16 cellular contexts compared by ENCODE assay signal in genomic region chr13:44790289-44790688, GRCh38.
"Had no signal": no experiment of that assay in that cellular context is flagged by ENCODE, and none has a peak within 500 bp of the region (broad histone marks: within the 10 kb centered on the region; RNA-seq: fewer than 3 reads in every experiment).

No MANE protein-coding gene starts in this region.

- H3K4me1 ChIP-seq: ascending aorta, colonic mucosa had no signal

- H3K36me3 ChIP-seq: ascending aorta, cardiac muscle cell, colonic mucosa, pancreas, thoracic aorta had no signal

- H3K9me3 ChIP-seq: ascending aorta, colonic mucosa, pancreas, thoracic aorta had no signal

- H3K27ac ChIP-seq: ascending aorta, cardiac muscle cell, colonic mucosa, epithelial cell of prostate, pancreas, thoracic aorta had no signal

- DNase-seq: activated CD4-positive, alpha-beta T cell treated with anti-CD3 and anti-CD28 coated beads, Interleukin-2, amount 50 U/mL, for 48 hours; activated gamma-delta T cell treated with Interleukin-2 at 50 U/mL for 16 hours; activated T-cell treated with anti-CD3 and anti-CD28 coated beads, Interleukin-2, amount 50 U/mL, for 48 hours; colonic mucosa; effector CD8-positive, alpha-beta T cell; hippocampal formation; nephron progenitor cell; stimulated activated CD4-positive, alpha-beta T cell treated with anti-CD3 and anti-CD28 coated beads, Interleukin-15, amount 100 ng/mL, for 24 hours; stimulated activated CD4-positive, alpha-beta T cell treated with anti-CD3 and anti-CD28 coated beads, Interleukin-4, amount 100 ng/mL, for 24 hours; stimulated activated naive CD8-positive, alpha-beta T cell treated with anti-CD3 and anti-CD28 coated beads, Interleukin-15, amount 100 ng/mL, for 72 hours had no signal

- H3K4me3 ChIP-seq: ascending aorta, cardiac muscle cell, colonic mucosa, pancreas, thoracic aorta had no signal

- ATAC-seq: activated CD4-positive, CD25-positive, alpha-beta regulatory T cell treated with anti-CD3 and anti-CD28 coated beads, Interleukin-2, amount 50 U/mL, for 24 hours; pancreas; stimulated activated naive CD8-positive, alpha-beta T cell treated with anti-CD3 and anti-CD28 coated beads, Interleukin-15, amount 100 ng/mL, for 72 hours had no signal

- H3K27me3 ChIP-seq: ascending aorta, cardiac muscle cell, colonic mucosa, pancreas had no signal
